In the genomic region with DNA sequence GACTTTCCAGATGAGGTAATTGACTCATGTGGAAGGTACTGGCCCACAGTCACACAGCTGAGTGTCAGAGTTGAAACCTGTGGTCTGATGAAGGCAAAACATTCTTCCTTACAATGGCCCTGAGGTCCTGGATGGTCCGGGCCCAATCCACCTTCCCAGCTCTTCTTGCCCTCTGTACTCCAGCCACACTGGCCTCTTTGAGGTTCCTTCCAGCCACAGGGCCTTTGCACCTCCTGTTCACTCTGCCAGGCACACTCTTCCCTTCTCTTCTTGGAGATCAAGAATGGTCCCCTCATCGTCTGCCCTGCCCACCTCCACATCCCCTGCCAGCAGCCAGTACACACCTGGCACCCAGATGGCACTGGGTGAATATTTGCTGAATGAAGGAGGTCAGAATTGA, we compare ENCODE assay signal across 8 cellular contexts.
"Had no signal": no experiment of that assay in that cellular context is flagged by ENCODE, and none has a peak within 500 bp of the region (broad histone marks: within the 10 kb centered on the region; RNA-seq: fewer than 3 reads in every experiment).

No MANE protein-coding gene starts in this region.

- H3K4me3 ChIP-seq: GM23248, HAP-1 had no signal

- DNase-seq: GM23248, GOT3, H7, KG1 had no signal

- H3K4me3 Mint-ChIP-seq: IgD-negative memory B cell had no signal

- H3K27me3 Mint-ChIP-seq: IgD-negative memory B cell had no signal

- H3K36me3 ChIP-seq: HAP-1 had no signal

- ATAC-seq: HCT116, HepG2 had no signal

- H3K36me3 Mint-ChIP-seq: IgD-negative memory B cell had no signal

- H3K9me3 ChIP-seq: HAP-1 had no signal

- FAIRE-seq: HepG2 had no signal

- H3K27ac Mint-ChIP-seq: IgD-negative memory B cell had no signal

- H3K27ac ChIP-seq: GM23248 had no signal

- H3K9me3 Mint-ChIP-seq: IgD-negative memory B cell had no signal
